In genomic region chr1:162561616-162562451, GRCh38 we compare ENCODE assay signal across 1 cellular context.
TF ChIP-seq lines count a peak whose summit lies in the region.

UAP1 (plus strand) TSS chr1:162561722; CDS start chr1:162566069, 4,347 bp downstream.

TF ChIP-seq in HEK293, 187 proteins besides CTCF, POLR2A, EP300 and RAD21 (continued from another document and continues in another):
- peak; percentile 35; the same call in 1 of the 2 replicates for TF ChIP-seq ZNF121 (tag by site-specific recombination; IDR thresholded peaks at IDR 0.05)
- peak; percentile 93 for TF ChIP-seq GLIS2 (tag by site-specific recombination; IDR thresholded peaks at IDR 0.05)
- no peak for TF ChIP-seq ZNF138 (tag by site-specific recombination; IDR thresholded peaks at IDR 0.05; ENCODE audit: borderline replicate concordance)
- TF ChIP-seq ZNF394 (tag by site-specific recombination; IDR thresholded peaks at IDR 0.05; ENCODE audit: borderline replicate concordance) = peak; percentile 28; the same call in 1 of the 2 replicates
- TF ChIP-seq SP7 (tag by site-specific recombination; IDR thresholded peaks at IDR 0.05) = peak; percentile 17; the same call in 1 of the 2 replicates
- peak; percentile 69; the same call in 1 of the 2 replicates for TF ChIP-seq ZBTB8A (tag by site-specific recombination; IDR thresholded peaks at IDR 0.05)
- TF ChIP-seq ZNF133 (tag by site-specific recombination; IDR thresholded peaks at IDR 0.05) = no peak
- TF ChIP-seq ZFHX2 (tag by site-specific recombination; conservative IDR thresholded peaks at IDR 0.05) = peak; percentile 100
- TF ChIP-seq REST (tag by site-specific recombination; IDR thresholded peaks at IDR 0.05) = no peak
- TF ChIP-seq YY2 (tag by site-specific recombination; IDR thresholded peaks at IDR 0.05) = 0 out of 2 replicates have a peak, but pooled peaks have one; percentile 28
- TF ChIP-seq KLF16 (tag by site-specific recombination; IDR thresholded peaks at IDR 0.05) = peak; percentile 71
- TF ChIP-seq KLF10 (tag by site-specific recombination; IDR thresholded peaks at IDR 0.05) = peak; percentile 65
- peak; percentile 60 for TF ChIP-seq ZNF10 (tag by site-specific recombination; IDR thresholded peaks at IDR 0.05)
- no peak for TF ChIP-seq ZNF114 (tag by site-specific recombination; IDR thresholded peaks at IDR 0.05)
- no peak for TF ChIP-seq ZNF157 (tag by site-specific recombination; IDR thresholded peaks at IDR 0.05)
- TF ChIP-seq ZNF26 (tag by site-specific recombination; IDR thresholded peaks at IDR 0.05) = no peak
- TF ChIP-seq ZFP3 (tag by site-specific recombination; IDR thresholded peaks at IDR 0.05; ENCODE audit: low read depth) = no peak
- no peak for TF ChIP-seq ZNF549 (tag by site-specific recombination; IDR thresholded peaks at IDR 0.05)
- peak; percentile 71; the same call in 1 of the 2 replicates for TF ChIP-seq ZNF785 (tag by site-specific recombination; IDR thresholded peaks at IDR 0.05)
- TF ChIP-seq OSR2 (tag by site-specific recombination; IDR thresholded peaks at IDR 0.05) = 0 out of 2 replicates have a peak, but pooled peaks have one; percentile 7
- TF ChIP-seq INSM2 (tag by site-specific recombination; IDR thresholded peaks at IDR 0.05) = 0 out of 2 replicates have a peak, but pooled peaks have one; percentile 23
- peak; percentile 49; the same call in 1 of the 2 replicates for TF ChIP-seq ZNF398 (tag by site-specific recombination; IDR thresholded peaks at IDR 0.05)
- TF ChIP-seq ZNF354C (tag by site-specific recombination; IDR thresholded peaks at IDR 0.05; ENCODE audit: borderline replicate concordance, low read depth) = no peak
- no peak for TF ChIP-seq ZNF132 (tag by site-specific recombination; IDR thresholded peaks at IDR 0.05; ENCODE audit: borderline replicate concordance)
- TF ChIP-seq MZF1 (tag by site-specific recombination; IDR thresholded peaks at IDR 0.05; ENCODE audit: borderline replicate concordance) = no peak
- TF ChIP-seq ZNF596 (tag by site-specific recombination; IDR thresholded peaks at IDR 0.05) = 0 out of 2 replicates have a peak, but pooled peaks have one; percentile 6
- no peak for TF ChIP-seq ZNF48 (tag by site-specific recombination; IDR thresholded peaks at IDR 0.05)
- TF ChIP-seq ZSCAN4 (tag by site-specific recombination; IDR thresholded peaks at IDR 0.05) = peak; percentile 33; the same call in 1 of the 2 replicates
- TF ChIP-seq ZNF76 (tag by site-specific recombination; IDR thresholded peaks at IDR 0.05; ENCODE audit: borderline replicate concordance, low read depth) = peak; percentile 31; the same call in 1 of the 2 replicates
- no peak for TF ChIP-seq ZNF146 (tag by site-specific recombination; IDR thresholded peaks at IDR 0.05)
- TF ChIP-seq ZNF561 (tag by site-specific recombination; IDR thresholded peaks at IDR 0.05; ENCODE audit: borderline replicate concordance) = peak; percentile 73
- no peak for TF ChIP-seq ZNF140 (tag by site-specific recombination; IDR thresholded peaks at IDR 0.05)
- peak; percentile 81 for TF ChIP-seq PATZ1 (tag by site-specific recombination; IDR thresholded peaks at IDR 0.05)
- TF ChIP-seq PRDM4 (tag by site-specific recombination; IDR thresholded peaks at IDR 0.05) = no peak
- TF ChIP-seq ZBTB44 (tag by site-specific recombination; IDR thresholded peaks at IDR 0.05) = no peak
- TF ChIP-seq ZBTB20 (tag by site-specific recombination; IDR thresholded peaks at IDR 0.05) = peak; percentile 84
- no peak for TF ChIP-seq MEIS1 (CRISPR knock-in tag; IDR thresholded peaks at IDR 0.05; ENCODE audit: borderline replicate concordance)
- no peak for TF ChIP-seq ZNF654 (tag by site-specific recombination; IDR thresholded peaks at IDR 0.05; ENCODE audit: low read depth)
- TF ChIP-seq ZBTB48 (tag by site-specific recombination; IDR thresholded peaks at IDR 0.05) = peak; percentile 46; the same call in 1 of the 2 replicates
- peak; percentile 71; the same call in 1 of the 2 replicates for TF ChIP-seq ZNF660 (tag by site-specific recombination; IDR thresholded peaks at IDR 0.05)
- TF ChIP-seq HOXC10 (CRISPR knock-in tag; IDR thresholded peaks at IDR 0.05) = no peak
- TF ChIP-seq SP2 (tag by site-specific recombination; IDR thresholded peaks at IDR 0.05) = no peak
- TF ChIP-seq ZNF223 (tag by site-specific recombination; IDR thresholded peaks at IDR 0.05) = peak; percentile 23; the same call in 1 of the 2 replicates
- TF ChIP-seq KLF7 (tag by site-specific recombination; IDR thresholded peaks at IDR 0.05; ENCODE audit: borderline replicate concordance) = no peak
